Comparison of ENCODE assay signal across 1 cellular context in the genomic region with DNA sequence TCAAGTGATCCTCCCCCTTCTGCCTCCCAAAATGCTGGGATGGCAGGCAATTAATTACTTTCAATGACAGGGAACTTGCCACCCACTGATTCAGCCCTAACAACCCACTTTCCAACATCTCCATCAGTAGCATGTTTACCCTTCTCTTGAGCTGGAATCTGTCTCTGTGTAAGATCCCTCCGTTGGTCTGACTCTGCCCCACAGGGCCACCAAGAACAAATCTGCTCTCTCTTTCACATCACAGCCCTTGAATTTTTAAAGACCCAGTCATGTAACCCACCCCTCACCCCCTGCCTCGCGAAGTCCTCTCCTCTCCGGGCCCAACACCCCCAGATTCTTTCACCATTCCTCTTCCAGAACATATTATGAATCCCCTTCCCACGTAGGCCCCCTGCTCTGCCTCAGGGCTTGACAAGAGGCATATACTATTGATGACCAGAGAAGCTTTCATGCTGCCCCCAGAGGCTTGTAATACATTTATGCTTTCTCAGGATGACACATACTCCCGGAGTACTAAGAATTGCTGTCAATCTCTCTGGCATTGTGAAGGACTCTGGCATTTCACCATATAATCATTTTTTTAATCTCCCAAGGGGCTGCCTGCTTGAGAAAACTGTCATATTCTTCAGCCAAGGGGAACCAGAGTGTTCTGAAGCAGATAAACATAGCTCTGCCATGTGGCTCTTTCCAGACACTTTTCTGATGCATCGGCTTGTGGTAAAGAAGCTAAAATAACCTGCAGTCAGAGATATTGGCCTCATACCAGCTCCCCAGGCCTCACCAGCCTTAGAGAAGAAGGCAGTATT.
A peak's percentile ranks its signal among the peaks of the same experiment; 100 is the strongest.
TF ChIP-seq lines count a peak whose summit lies in the region.

No MANE protein-coding gene starts in this region.

TF ChIP-seq in neural cell, 6 proteins besides CTCF, POLR2A, EP300 and RAD21 (continued from another document):
- TF ChIP-seq REST (IDR thresholded peaks at IDR 0.05; ENCODE audit: borderline replicate concordance) (no peak), TAF1 (IDR thresholded peaks at IDR 0.05; ENCODE audit: low read depth) (no peak), MXI1 (conservative IDR thresholded peaks at IDR 0.05; ENCODE audit: poor library complexity, severe bottlenecking) (peak; percentile 20)
